ENCODE assay signal across 1 cellular context in genomic region chr19:12945479-12946091, GRCh38.
A peak's percentile ranks its signal among the peaks of the same experiment; 100 is the strongest.
TF ChIP-seq lines count a peak whose summit lies in the region.

Gene RAD23A (plus strand): TSS chr19:12945862. CDS start chr19:12945949, 87 bp downstream.

TF ChIP-seq in GM12878, 131 proteins besides CTCF, POLR2A, EP300 and RAD21 (continued from another document and continues in another):
- no peak for TF ChIP-seq RELB (IDR thresholded peaks at IDR 0.05; ENCODE audit: low read depth)
- peak; percentile 65; the same call in 1 of the 2 replicates for TF ChIP-seq CHD2 (IDR thresholded peaks at IDR 0.05; ENCODE audit: borderline replicate concordance, low read depth, low read length)
- 0 out of 2 replicates have a peak, but pooled peaks have one; percentile 69 for TF ChIP-seq CHD1 (IDR thresholded peaks at IDR 0.05; ENCODE audit: low read depth, low read length)
- peak; percentile 99 for TF ChIP-seq CREB1 (IDR thresholded peaks at IDR 0.05; ENCODE audit: low read depth)
- peak; percentile 83 for TF ChIP-seq ATF2 (IDR thresholded peaks at IDR 0.05; ENCODE audit: low read length)
- TF ChIP-seq ZNF217 (IDR thresholded peaks at IDR 0.05) = no peak
- TF ChIP-seq ZNF622 (IDR thresholded peaks at IDR 0.05) = no peak
- no peak for TF ChIP-seq HSF1 (IDR thresholded peaks at IDR 0.05; ENCODE audit: low read depth, low read length)
- peak; percentile 65; the same call in 1 of the 2 replicates for TF ChIP-seq DPF2 (IDR thresholded peaks at IDR 0.05)
- no peak for TF ChIP-seq ZNF24 (IDR thresholded peaks at IDR 0.05)
- peak; percentile 95 for TF ChIP-seq POLR2AphosphoS5 (IDR thresholded peaks at IDR 0.05; ENCODE audit: low read length)
- peak; percentile 44; the same call in 1 of the 2 replicates for TF ChIP-seq BRCA1 (IDR thresholded peaks at IDR 0.05; ENCODE audit: low read depth, low read length)
- peak; percentile 65; the same call in 1 of the 2 replicates for TF ChIP-seq TBL1XR1 (IDR thresholded peaks at IDR 0.05; ENCODE audit: low read depth, low read length)
- peak; percentile 1 for TF ChIP-seq SMAD1 (IDR thresholded peaks at IDR 0.05; ENCODE audit: low read depth, partially characterized antibody)
- TF ChIP-seq MTA3 (IDR thresholded peaks at IDR 0.05; ENCODE audit: borderline replicate concordance, low read length) = no peak; the same call in 1 of the 2 replicates
- TF ChIP-seq CREM (IDR thresholded peaks at IDR 0.05; ENCODE audit: low read depth) = peak; percentile 99
- TF ChIP-seq NKRF (conservative IDR thresholded peaks at IDR 0.05) = no peak; the same call in 1 of the 2 replicates
- peak; percentile 58 for TF ChIP-seq HDAC6 (IDR thresholded peaks at IDR 0.05; ENCODE audit: unreplicated experiment)
- TF ChIP-seq KLF5 (IDR thresholded peaks at IDR 0.05; ENCODE audit: partially characterized antibody) = no peak
- no peak for TF ChIP-seq SMC3 (IDR thresholded peaks at IDR 0.05; ENCODE audit: borderline replicate concordance, low read length)
- no peak for TF ChIP-seq STAT1 (conservative IDR thresholded peaks at IDR 0.05)
- TF ChIP-seq MAX (IDR thresholded peaks at IDR 0.05; ENCODE audit: low read depth, low read length) = peak; percentile 98
- no peak for TF ChIP-seq PAX8 (IDR thresholded peaks at IDR 0.05)
- TF ChIP-seq ZNF207 (IDR thresholded peaks at IDR 0.05; ENCODE audit: borderline replicate concordance) = no peak
- TF ChIP-seq KAT2A (conservative IDR thresholded peaks at IDR 0.05; ENCODE audit: control insufficient read depth, low read depth, low read length) = no peak
- TF ChIP-seq NFXL1 (IDR thresholded peaks at IDR 0.05; ENCODE audit: borderline replicate concordance) = no peak
- TF ChIP-seq TAF1 (IDR thresholded peaks at IDR 0.05; ENCODE audit: borderline replicate concordance, low read depth, low read length) = peak; percentile 98
- TF ChIP-seq HCFC1 (IDR thresholded peaks at IDR 0.05; ENCODE audit: low read length) = peak; percentile 72
- TF ChIP-seq, protein P1, sequence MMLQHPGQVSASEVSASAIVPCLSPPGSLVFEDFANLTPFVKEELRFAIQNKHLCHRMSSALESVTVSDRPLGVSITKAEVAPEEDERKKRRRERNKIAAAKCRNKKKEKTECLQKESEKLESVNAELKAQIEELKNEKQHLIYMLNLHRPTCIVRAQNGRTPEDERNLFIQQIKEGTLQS (IDR thresholded peaks at IDR 0.05; ENCODE audit: borderline replicate concordance, extremely low read depth, low read depth, low read length) = peak; percentile 92; the same call in 1 of the 2 replicates
- no peak for TF ChIP-seq SUPT20H (IDR thresholded peaks at IDR 0.05; ENCODE audit: borderline replicate concordance, control insufficient read depth, low read depth, low read length)
- TF ChIP-seq CEBPB (IDR thresholded peaks at IDR 0.05; ENCODE audit: borderline replicate concordance in 1 of 2, low read depth in 2 of 2, low read length in 2 of 2) = no peak
- TF ChIP-seq CEBPZ (IDR thresholded peaks at IDR 0.05; ENCODE audit: low read depth, low read length) = no peak
- TF ChIP-seq, protein P2, sequence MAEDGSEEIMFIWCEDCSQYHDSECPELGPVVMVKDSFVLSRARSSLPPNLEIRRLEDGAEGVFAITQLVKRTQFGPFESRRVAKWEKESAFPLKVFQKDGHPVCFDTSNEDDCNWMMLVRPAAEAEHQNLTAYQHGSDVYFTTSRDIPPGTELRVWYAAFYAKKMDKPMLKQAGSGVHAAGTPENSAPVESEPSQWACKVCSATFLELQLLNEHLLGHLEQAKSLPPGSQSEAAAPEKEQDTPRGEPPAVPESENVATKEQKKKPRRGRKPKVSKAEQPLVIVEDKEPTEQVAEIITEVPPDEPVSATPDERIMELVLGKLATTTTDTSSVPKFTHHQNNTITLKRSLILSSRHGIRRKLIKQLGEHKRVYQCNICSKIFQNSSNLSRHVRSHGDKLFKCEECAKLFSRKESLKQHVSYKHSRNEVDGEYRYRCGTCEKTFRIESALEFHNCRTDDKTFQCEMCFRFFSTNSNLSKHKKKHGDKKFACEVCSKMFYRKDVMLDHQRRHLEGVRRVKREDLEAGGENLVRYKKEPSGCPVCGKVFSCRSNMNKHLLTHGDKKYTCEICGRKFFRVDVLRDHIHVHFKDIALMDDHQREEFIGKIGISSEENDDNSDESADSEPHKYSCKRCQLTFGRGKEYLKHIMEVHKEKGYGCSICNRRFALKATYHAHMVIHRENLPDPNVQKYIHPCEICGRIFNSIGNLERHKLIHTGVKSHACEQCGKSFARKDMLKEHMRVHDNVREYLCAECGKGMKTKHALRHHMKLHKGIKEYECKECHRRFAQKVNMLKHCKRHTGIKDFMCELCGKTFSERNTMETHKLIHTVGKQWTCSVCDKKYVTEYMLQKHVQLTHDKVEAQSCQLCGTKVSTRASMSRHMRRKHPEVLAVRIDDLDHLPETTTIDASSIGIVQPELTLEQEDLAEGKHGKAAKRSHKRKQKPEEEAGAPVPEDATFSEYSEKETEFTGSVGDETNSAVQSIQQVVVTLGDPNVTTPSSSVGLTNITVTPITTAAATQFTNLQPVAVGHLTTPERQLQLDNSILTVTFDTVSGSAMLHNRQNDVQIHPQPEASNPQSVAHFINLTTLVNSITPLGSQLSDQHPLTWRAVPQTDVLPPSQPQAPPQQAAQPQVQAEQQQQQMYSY (CRISPR knock-in tag; IDR thresholded peaks at IDR 0.05) = peak; percentile 64
- no peak; the same call in 1 of the 2 replicates for TF ChIP-seq CBFB (IDR thresholded peaks at IDR 0.05; ENCODE audit: low read depth)
- TF ChIP-seq, protein P3, sequence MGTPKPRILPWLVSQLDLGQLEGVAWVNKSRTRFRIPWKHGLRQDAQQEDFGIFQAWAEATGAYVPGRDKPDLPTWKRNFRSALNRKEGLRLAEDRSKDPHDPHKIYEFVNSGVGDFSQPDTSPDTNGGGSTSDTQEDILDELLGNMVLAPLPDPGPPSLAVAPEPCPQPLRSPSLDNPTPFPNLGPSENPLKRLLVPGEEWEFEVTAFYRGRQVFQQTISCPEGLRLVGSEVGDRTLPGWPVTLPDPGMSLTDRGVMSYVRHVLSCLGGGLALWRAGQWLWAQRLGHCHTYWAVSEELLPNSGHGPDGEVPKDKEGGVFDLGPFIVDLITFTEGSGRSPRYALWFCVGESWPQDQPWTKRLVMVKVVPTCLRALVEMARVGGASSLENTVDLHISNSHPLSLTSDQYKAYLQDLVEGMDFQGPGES (IDR thresholded peaks at IDR 0.05) = no peak
- peak; percentile 79 for TF ChIP-seq GABPA (IDR thresholded peaks at IDR 0.05; ENCODE audit: low read depth)
- TF ChIP-seq SMAD5 (IDR thresholded peaks at IDR 0.05; ENCODE audit: low read depth) = peak; percentile 82; the same call in 1 of the 2 replicates
- TF ChIP-seq USF1 (IDR thresholded peaks at IDR 0.05; ENCODE audit: borderline replicate concordance, extremely low read length, insufficient read depth, low read depth, low read length) = peak; percentile 99
- TF ChIP-seq TARDBP (IDR thresholded peaks at IDR 0.05; ENCODE audit: borderline replicate concordance) = 0 out of 2 replicates have a peak, but pooled peaks have one; percentile 29
- TF ChIP-seq TCF12 (IDR thresholded peaks at IDR 0.05; ENCODE audit: low read depth, low read length) = peak; percentile 51; the same call in 1 of the 2 replicates
- TF ChIP-seq, protein P4, sequence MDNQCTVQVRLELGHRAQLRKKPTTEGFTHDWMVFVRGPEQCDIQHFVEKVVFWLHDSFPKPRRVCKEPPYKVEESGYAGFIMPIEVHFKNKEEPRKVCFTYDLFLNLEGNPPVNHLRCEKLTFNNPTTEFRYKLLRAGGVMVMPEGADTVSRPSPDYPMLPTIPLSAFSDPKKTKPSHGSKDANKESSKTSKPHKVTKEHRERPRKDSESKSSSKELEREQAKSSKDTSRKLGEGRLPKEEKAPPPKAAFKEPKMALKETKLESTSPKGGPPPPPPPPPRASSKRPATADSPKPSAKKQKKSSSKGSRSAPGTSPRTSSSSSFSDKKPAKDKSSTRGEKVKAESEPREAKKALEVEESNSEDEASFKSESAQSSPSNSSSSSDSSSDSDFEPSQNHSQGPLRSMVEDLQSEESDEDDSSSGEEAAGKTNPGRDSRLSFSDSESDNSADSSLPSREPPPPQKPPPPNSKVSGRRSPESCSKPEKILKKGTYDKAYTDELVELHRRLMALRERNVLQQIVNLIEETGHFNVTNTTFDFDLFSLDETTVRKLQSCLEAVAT (IDR thresholded peaks at IDR 0.05) = 0 out of 2 replicates have a peak, but pooled peaks have one; percentile 60
